ENCODE assay signal across 17 cellular contexts in the genomic region with DNA sequence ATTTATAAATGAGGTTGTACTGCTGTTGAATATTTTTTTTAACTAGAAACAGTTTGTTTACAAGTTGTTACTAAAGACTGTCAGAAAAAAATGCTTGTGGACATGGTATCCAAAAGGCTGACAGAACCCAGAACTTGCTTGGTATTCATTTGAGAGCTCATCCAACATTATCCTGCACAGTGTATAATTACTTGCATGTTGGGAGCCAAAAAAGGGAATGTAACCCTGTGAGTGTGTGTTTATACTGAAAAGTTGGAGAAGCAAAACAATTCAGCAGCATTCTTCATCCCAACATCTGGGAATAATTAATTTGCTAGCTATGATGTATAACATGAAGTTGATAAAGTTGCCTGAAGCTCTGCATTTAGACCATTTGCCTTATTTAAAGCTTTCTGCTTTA. TPM values are rescaled to one million over a fixed set of nuclear protein-coding genes. Genes with fewer than 3 reads are reported as not detected.
A peak's percentile ranks its signal among the peaks of the same experiment; 100 is the strongest.
DNase-seq lines count a peak whose midpoint lies in the region; ATAC-seq, FAIRE-seq and TF ChIP-seq lines count a peak whose summit lies in the region.
"Had no signal": no experiment of that assay in that cellular context is flagged by ENCODE, and none has a peak within 500 bp of the region (broad histone marks: within the 10 kb centered on the region; RNA-seq: fewer than 3 reads in every experiment).

No MANE protein-coding gene starts in this region.

- H3K4me3 ChIP-seq in astrocyte (ENCODE audit: insufficient read depth, low read depth, low read length): no peak overlapping the region
- no peak overlapping the region for H3K4me3 ChIP-seq in skeletal muscle cell (ENCODE audit: low read depth, low read length)

- peak; percentile 65 for FAIRE-seq in astrocyte (lab: Jason Lieb, UNC)

- H3K4me3 Mint-ChIP-seq in astrocyte (ENCODE audit: unreplicated experiment): no peak overlapping the region
- H3K4me3 Mint-ChIP-seq: activated naive CD4-positive, alpha-beta T cell treated with anti-CD3 and anti-CD28 coated beads, Interleukin-2, amount 50 U/mL, for 24 hours; CD4-positive, alpha-beta T cell; effector memory CD8-positive, alpha-beta T cell; neural crest cell; stimulated activated naive CD8-positive, alpha-beta T cell treated with anti-CD3 and anti-CD28 coated beads, Interleukin-15, Interleukin-2, amounts not matched to agents 100 ng/mL and 50 ng/mL, for 24 hours had no signal

- peaks cover 22% of the 10 kb centered on the region for H3K4me1 Mint-ChIP-seq in astrocyte (ENCODE audit: low read depth, unreplicated experiment)
- H3K4me1 Mint-ChIP-seq: activated naive CD4-positive, alpha-beta T cell treated with anti-CD3 and anti-CD28 coated beads, Interleukin-2, amount 50 U/mL, for 24 hours had no signal

- H3K27ac Mint-ChIP-seq in astrocyte (ENCODE audit: unreplicated experiment): no peak overlapping the region
- H3K27ac Mint-ChIP-seq: activated naive CD4-positive, alpha-beta T cell treated with anti-CD3 and anti-CD28 coated beads, Interleukin-2, amount 50 U/mL, for 24 hours; CD4-positive, alpha-beta T cell; effector memory CD8-positive, alpha-beta T cell; stimulated activated naive CD8-positive, alpha-beta T cell treated with anti-CD3 and anti-CD28 coated beads, Interleukin-15, Interleukin-2, amounts not matched to agents 100 ng/mL and 50 ng/mL, for 24 hours had no signal

- no peaks in the 10 kb centered on the region for H3K36me3 ChIP-seq in astrocyte (ENCODE audit: insufficient read depth, low read length)

- TF ChIP-seq CTCF in astrocyte (IDR thresholded peaks at IDR 0.05; ENCODE audit: insufficient read depth, low read depth, low read length): no peak

- DNase-seq in EH (ENCODE audit: low read depth): peak; percentile 97
- peak; percentile 88 for DNase-seq in astrocyte (ENCODE audit: low read depth)
- DNase-seq in left ventricle myocardium superior: no peak
- DNase-seq in skeletal muscle cell (ENCODE audit: low read depth): peak; percentile 86
- DNase-seq in NCI-H1092 treated with DMSO at 0.1 percent for 48 hours (lab: John Stamatoyannopoulos, UW): no peak
- no peak for DNase-seq in iPS-NIHi11 (ENCODE audit: low spot score)
- DNase-seq in stimulated activated naive CD4-positive, alpha-beta T cell treated with Interleukin-2 at 50 U/mL for 16 hours (lab: John Stamatoyannopoulos, UW): no peak
- DNase-seq: activated CD4-positive, alpha-beta T cell treated with anti-CD3 and anti-CD28 coated beads, Interleukin-2, amount 50 U/mL, for 48 hours; CD4-positive, alpha-beta T cell; effector memory CD8-positive, alpha-beta T cell; NCI-H1105; NCI-H524 had no signal

- peak overlapping the region; percentile 32 for H3K4me2 ChIP-seq in astrocyte (ENCODE audit: low read length)

- no peak overlapping the region for H2AFZ ChIP-seq in astrocyte (ENCODE audit: low read depth, low read length)

- H3K79me2 ChIP-seq in astrocyte (ENCODE audit: insufficient read depth, low read length): no peaks in the 10 kb centered on the region

- no peak overlapping the region for H3K9ac ChIP-seq in astrocyte (ENCODE audit: low read length)

- intact Hi-C loops in left ventricle myocardium superior (cut with micrococcal nuclease): no loop called here

- H3K27me3 Mint-ChIP-seq in astrocyte (ENCODE audit: low read depth, unreplicated experiment): no peaks in the 10 kb centered on the region
- H3K27me3 Mint-ChIP-seq: CD4-positive, alpha-beta T cell; stimulated activated naive CD8-positive, alpha-beta T cell treated with anti-CD3 and anti-CD28 coated beads, Interleukin-15, Interleukin-2, amounts not matched to agents 100 ng/mL and 50 ng/mL, for 24 hours had no signal

- H3K9me3 Mint-ChIP-seq in astrocyte (ENCODE audit: unreplicated experiment): no peaks in the 10 kb centered on the region
- H3K9me3 Mint-ChIP-seq: activated naive CD4-positive, alpha-beta T cell treated with anti-CD3 and anti-CD28 coated beads, Interleukin-2, amount 50 U/mL, for 24 hours; CD4-positive, alpha-beta T cell; effector memory CD8-positive, alpha-beta T cell; neural crest cell; stimulated activated naive CD8-positive, alpha-beta T cell treated with anti-CD3 and anti-CD28 coated beads, Interleukin-15, Interleukin-2, amounts not matched to agents 100 ng/mL and 50 ng/mL, for 24 hours had no signal

- peak; percentile 76 for ATAC-seq in left ventricle myocardium superior
- no peak for ATAC-seq in HG03457 (IDR thresholded peaks at IDR 0.05; ENCODE audit: unreplicated experiment)
- ATAC-seq: effector memory CD8-positive, alpha-beta T cell had no signal

- H3K36me3 Mint-ChIP-seq in astrocyte (ENCODE audit: low read depth, unreplicated experiment): no peaks in the 10 kb centered on the region
- H3K36me3 Mint-ChIP-seq: activated naive CD4-positive, alpha-beta T cell treated with anti-CD3 and anti-CD28 coated beads, Interleukin-2, amount 50 U/mL, for 24 hours had no signal

- no peak overlapping the region for H3K27ac ChIP-seq in astrocyte (ENCODE audit: low read depth, low read length)
- H3K27ac ChIP-seq: HL-60 had no signal

- H4K20me1 ChIP-seq in astrocyte (ENCODE audit: insufficient read depth, low read length): no peaks in the 10 kb centered on the region

- peaks cover 29% of the 10 kb centered on the region for H3K4me1 ChIP-seq in astrocyte (ENCODE audit: insufficient read depth, low read length)

- H3K27me3 ChIP-seq in astrocyte (ENCODE audit: insufficient read depth, low read length): no peaks in the 10 kb centered on the region

- H3K9me3 ChIP-seq in astrocyte (ENCODE audit: insufficient read depth, low read depth, low read length): no peaks in the 10 kb centered on the region

RNA-seq across cellular contexts. Expression of a gene that starts 42.1 kb away (rescaled TPM):
- total RNA-seq in astrocyte (44.1 and 50.4 TPM in 2 replicates), left ventricle myocardium superior (21.8 TPM)

Comparison
In these comparisons a context has a peak if more than half of its experiments do, and no peak if none do; other contexts are left out.
1. DNase-seq: peak in EH (single experiment), astrocyte (single experiment) and skeletal muscle cell (single experiment); none in left ventricle myocardium superior (single experiment), NCI-H1092 treated with DMSO at 0.1 percent for 48 hours (single experiment), iPS-NIHi11 (single experiment) and stimulated activated naive CD4-positive, alpha-beta T cell treated with Interleukin-2 at 50 U/mL for 16 hours (single experiment).